Comparison of ENCODE assay signal across 1 cellular context in the genomic region with DNA sequence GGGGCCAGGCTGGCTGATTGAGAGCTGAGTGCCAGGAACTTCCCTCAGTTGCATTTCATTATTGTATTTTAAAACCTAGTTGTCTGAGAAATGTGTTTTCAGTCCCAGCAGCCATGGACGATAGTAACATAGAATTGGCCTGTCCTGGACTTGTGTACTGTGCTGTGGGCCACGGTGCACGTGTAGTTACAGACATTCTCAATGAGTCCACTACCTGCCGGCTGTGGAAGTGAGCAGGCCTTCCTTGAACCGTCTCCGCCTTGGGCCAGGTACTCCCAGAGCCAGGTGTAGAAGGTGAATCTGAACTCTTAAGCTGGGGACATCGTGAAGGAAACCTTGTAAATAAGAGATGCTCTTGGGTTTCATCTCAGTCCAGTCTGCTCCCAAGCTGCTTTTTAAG.
TF ChIP-seq lines count a peak whose summit lies in the region.

No MANE protein-coding gene starts in this region.

TF ChIP-seq in WTC11, 78 proteins besides CTCF, POLR2A, EP300 and RAD21 (continued from another document):
- TF ChIP-seq ATF3 (CRISPR knock-in tag; conservative IDR thresholded peaks at IDR 0.05) (no peak), ZNF232 (CRISPR knock-in tag; IDR thresholded peaks at IDR 0.05) (no peak), E2F4 (CRISPR knock-in tag; IDR thresholded peaks at IDR 0.05; ENCODE audit: borderline replicate concordance, low read depth) (no peak), GTF2I (CRISPR knock-in tag; conservative IDR thresholded peaks at IDR 0.05) (no peak), ZNF512 (CRISPR knock-in tag; IDR thresholded peaks at IDR 0.05; ENCODE audit: borderline replicate concordance) (no peak), ETV6 (CRISPR knock-in tag; IDR thresholded peaks at IDR 0.05) (no peak), RELA (CRISPR knock-in tag; IDR thresholded peaks at IDR 0.05; ENCODE audit: borderline replicate concordance) (no peak), ARID4B (CRISPR knock-in tag; IDR thresholded peaks at IDR 0.05; ENCODE audit: borderline replicate concordance) (no peak)
- TF ChIP-seq, protein P1, sequence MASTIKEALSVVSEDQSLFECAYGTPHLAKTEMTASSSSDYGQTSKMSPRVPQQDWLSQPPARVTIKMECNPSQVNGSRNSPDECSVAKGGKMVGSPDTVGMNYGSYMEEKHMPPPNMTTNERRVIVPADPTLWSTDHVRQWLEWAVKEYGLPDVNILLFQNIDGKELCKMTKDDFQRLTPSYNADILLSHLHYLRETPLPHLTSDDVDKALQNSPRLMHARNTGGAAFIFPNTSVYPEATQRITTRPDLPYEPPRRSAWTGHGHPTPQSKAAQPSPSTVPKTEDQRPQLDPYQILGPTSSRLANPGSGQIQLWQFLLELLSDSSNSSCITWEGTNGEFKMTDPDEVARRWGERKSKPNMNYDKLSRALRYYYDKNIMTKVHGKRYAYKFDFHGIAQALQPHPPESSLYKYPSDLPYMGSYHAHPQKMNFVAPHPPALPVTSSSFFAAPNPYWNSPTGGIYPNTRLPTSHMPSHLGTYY (CRISPR knock-in tag; IDR thresholded peaks at IDR 0.05) = no peak
